ENCODE assay signal across 19 cellular contexts in genomic region chr5:161372682-161373344, GRCh38.
DNase-seq lines count a peak whose midpoint lies in the region; ATAC-seq and TF ChIP-seq lines count a peak whose summit lies in the region.
"Had no signal": no experiment of that assay in that cellular context is flagged by ENCODE, and none has a peak within 500 bp of the region (broad histone marks: within the 10 kb centered on the region; RNA-seq: fewer than 3 reads in every experiment).

No MANE protein-coding gene starts in this region.

- H3K27me3 ChIP-seq in H7 (ENCODE audit: control insufficient read depth, insufficient read depth, low read length), result no peaks in the 10 kb centered on the region

- peak; percentile 44 for ATAC-seq in GM19043 (IDR thresholded peaks at IDR 0.05; ENCODE audit: low read depth, unreplicated experiment)
- ATAC-seq in HG02870 (IDR thresholded peaks at IDR 0.05; ENCODE audit: unreplicated experiment), result peak; percentile 76
- ATAC-seq in mucosa of descending colon, result no peak
- ATAC-seq: A549; activated CD4-positive, CD25-positive, alpha-beta regulatory T cell treated with anti-CD3 and anti-CD28 coated beads, Interleukin-2, amount 50 U/mL, for 24 hours had no signal

- no peaks in the 10 kb centered on the region for H3K36me3 ChIP-seq in mucosa of descending colon (ENCODE audit: low read depth)
- no peaks in the 10 kb centered on the region for H3K36me3 ChIP-seq in H7 (replicated peaks; ENCODE audit: control insufficient read depth, insufficient read depth, low read length)

- intact Hi-C loops in mucosa of descending colon (cut with DNase I, micrococcal nuclease), result no loop called here

- H3K4me1 ChIP-seq in mucosa of descending colon (ENCODE audit: low read depth), result no peaks in the 10 kb centered on the region
- H3K4me1 ChIP-seq: A549 had no signal

- TF ChIP-seq CTCF in GM10266 (IDR thresholded peaks at IDR 0.05; ENCODE audit: control insufficient read depth, insufficient read depth, low read depth, missing control alignments) (no peak), mucosa of descending colon (IDR thresholded peaks at IDR 0.05) (no peak)

- DNase-seq in GM10266 (ENCODE audit: extremely low spot score), result peak; percentile 12
- DNase-seq in NCI-H526 (lab: John Stamatoyannopoulos, UW), result peak; percentile 47 to 50
- DNase-seq in mucosa of descending colon, result no peak
- DNase-seq in GOT3 (lab: John Stamatoyannopoulos, UW), result no peak
- DNase-seq in NCI-H2171 treated with DMSO at 0.1 percent for 48 hours (lab: John Stamatoyannopoulos, UW), result no peak
- no peak for DNase-seq in H7
- DNase-seq: activated naive CD8-positive, alpha-beta T cell treated with anti-CD3 and anti-CD28 coated beads for 36 hours; activated T-cell treated with anti-CD3 and anti-CD28 coated beads for 4 hours; CD8-positive, alpha-beta memory T cell; immature natural killer cell; KBM-7; NCI-H1436; NCI-H82; RPMI8226 had no signal

- no peaks in the 10 kb centered on the region for H3K9me3 ChIP-seq in mucosa of descending colon
- H3K9me3 ChIP-seq: A549 had no signal

- H3K4me3 ChIP-seq in mucosa of descending colon (no peak overlapping the region), H7 (ENCODE audit: insufficient read depth, low read depth, low read length) (no peak overlapping the region)
- H3K4me3 ChIP-seq: A549, skin epidermis had no signal

Comparison
In these comparisons a context has a peak if more than half of its experiments do, and no peak if none do; other contexts are left out.
1. DNase-seq: peak in GM10266 (single experiment) and NCI-H526 (2 of 2); none in mucosa of descending colon (0 of 3), GOT3 (single experiment), NCI-H2171 treated with DMSO at 0.1 percent for 48 hours (single experiment) and H7 (single experiment).